In genomic region chr6:28104392-28105250, GRCh38 we compare ENCODE assay signal across 1 cellular context.
TF ChIP-seq lines count a peak whose summit lies in the region.

No MANE protein-coding gene starts in this region.

TF ChIP-seq in H1, 55 proteins besides CTCF, POLR2A, EP300 and RAD21:
- TF ChIP-seq KDM4A (IDR thresholded peaks at IDR 0.05; ENCODE audit: low read depth, low read length, severe bottlenecking) = peak; percentile 77
- TF ChIP-seq CEBPB (IDR thresholded peaks at IDR 0.05; ENCODE audit: low read depth, low read length) = peak; percentile 34; the same call in 1 of the 2 replicates
- no peak for TF ChIP-seq GTF2F1 (IDR thresholded peaks at IDR 0.05; ENCODE audit: borderline replicate concordance, low read depth, low read length)
- TF ChIP-seq CTBP2 (IDR thresholded peaks at IDR 0.05; ENCODE audit: borderline replicate concordance, insufficient read depth, insufficient read length, low read length) = no peak
- TF ChIP-seq YY1 (IDR thresholded peaks at IDR 0.05; ENCODE audit: low read depth, low read length) = peak; percentile 44; the same call in 1 of the 2 replicates
- TF ChIP-seq CREB1 (IDR thresholded peaks at IDR 0.05) = peak; percentile 57; the same call in 1 of the 2 replicates
- TF ChIP-seq RBBP5 (IDR thresholded peaks at IDR 0.05; ENCODE audit: borderline replicate concordance, low read depth, low read length) = peak; percentile 75; the same call in 1 of the 2 replicates
- TF ChIP-seq SIN3A (conservative IDR thresholded peaks at IDR 0.05 in 1 of 2, IDR thresholded peaks at IDR 0.05 in 1 of 2; ENCODE audit: low read depth in 1 of 2, low read length in 2 of 2) = peak; percentile 18 to 87; a peak in 1 of 4 replicates
- 0 out of 2 replicates have a peak, but pooled peaks have one; percentile 11 for TF ChIP-seq CHD2 (IDR thresholded peaks at IDR 0.05; ENCODE audit: low read length)
- TF ChIP-seq FOSL1 (IDR thresholded peaks at IDR 0.05; ENCODE audit: insufficient read depth, low read depth, low read length) = no peak
- TF ChIP-seq ASH2L (IDR thresholded peaks at IDR 0.05; ENCODE audit: low read length) = peak; percentile 92
- peak; percentile 85 for TF ChIP-seq TAF7 (optimal IDR thresholded peaks at IDR 0.05; ENCODE audit: borderline replicate concordance, low read depth, low read length)
- no peak for TF ChIP-seq JUN (IDR thresholded peaks at IDR 0.05; ENCODE audit: low read depth, low read length)
- TF ChIP-seq TAF1 (IDR thresholded peaks at IDR 0.05; ENCODE audit: low read depth, low read length) = peak; percentile 90
- TF ChIP-seq RXRA (IDR thresholded peaks at IDR 0.05; ENCODE audit: insufficient read depth, low read depth, low read length) = no peak
- TF ChIP-seq TBP (IDR thresholded peaks at IDR 0.05; ENCODE audit: low read depth, low read length) = peak; percentile 88
- peak; percentile 52; the same call in 1 of the 2 replicates for TF ChIP-seq MAX (IDR thresholded peaks at IDR 0.05)
- TF ChIP-seq NANOG (IDR thresholded peaks at IDR 0.05; ENCODE audit: insufficient read depth, low read depth, low read length, poor library complexity, severe bottlenecking) = peak; percentile 21
- TF ChIP-seq PHF8 (conservative IDR thresholded peaks at IDR 0.05; ENCODE audit: low read depth, low read length) = peak; percentile 47; the same call in 1 of the 2 replicates
- no peak for TF ChIP-seq RNF2 (IDR thresholded peaks at IDR 0.05; ENCODE audit: borderline replicate concordance, low read depth, low read length, missing control alignments, poor library complexity, severe bottlenecking)
- 0 out of 2 replicates have a peak, but pooled peaks have one; percentile 23 for TF ChIP-seq EGR1 (IDR thresholded peaks at IDR 0.05; ENCODE audit: borderline replicate concordance, low read depth, low read length)
- TF ChIP-seq GABPA (IDR thresholded peaks at IDR 0.05; ENCODE audit: borderline replicate concordance, insufficient read depth, low read length) = peak; percentile 89; the same call in 1 of the 2 replicates
- no peak for TF ChIP-seq BRCA1 (IDR thresholded peaks at IDR 0.05; ENCODE audit: low read depth, low read length)
- TF ChIP-seq BCL11A (IDR thresholded peaks at IDR 0.05; ENCODE audit: low read depth in 2 of 2, low read length in 2 of 2) = no peak
- peak; percentile 58 for TF ChIP-seq POLR2AphosphoS5 (IDR thresholded peaks at IDR 0.05; ENCODE audit: low read depth, low read length)
TF ChIP-seq in H1: peak in this region for 17.
